ENCODE assay signal across 14 cellular contexts in genomic region chr12:115963030-115963480, GRCh38.
DNase-seq lines count a peak whose midpoint lies in the region; ATAC-seq and TF ChIP-seq lines count a peak whose summit lies in the region.
"Had no signal": no experiment of that assay in that cellular context is flagged by ENCODE, and none has a peak within 500 bp of the region (broad histone marks: within the 10 kb centered on the region; RNA-seq: fewer than 3 reads in every experiment).

No MANE protein-coding gene starts in this region.

- intact Hi-C loops in naive thymus-derived CD4-positive, alpha-beta T cell (cut with micrococcal nuclease), result loop anchor here in 1 of 2 donors (10.0 kb wide), 1 partner anchor 962 kb away; no protein-coding TSS in a partner anchor

- CTCF ChIA-PET in naive thymus-derived CD4-positive, alpha-beta T cell (lab: Charles Lee), result no interaction called here

- TF ChIP-seq CTCF in choroid plexus epithelial cell (conservative IDR thresholded peaks at IDR 0.05; ENCODE audit: low read depth, low read length), result no peak
- no peak for TF ChIP-seq CTCF in neural crest cell (conservative IDR thresholded peaks at IDR 0.05)

- no peaks in the 10 kb centered on the region for H3K27me3 Mint-ChIP-seq in neural crest cell (ENCODE audit: low read depth)
- H3K27me3 Mint-ChIP-seq in naive thymus-derived CD4-positive, alpha-beta T cell, result no peaks in the 10 kb centered on the region
- H3K27me3 Mint-ChIP-seq: central memory CD8-positive, alpha-beta T cell; type B pancreatic cell had no signal

- H3K36me3 ChIP-seq in naive thymus-derived CD4-positive, alpha-beta T cell (ENCODE audit: control insufficient read depth in 2 of 3, insufficient read depth in 3 of 3, low read length in 3 of 3), result peaks cover 12 to 77% (median 21%) of the 10 kb centered on the region in 3 experiments

- peak overlapping the region; percentile 16 for H3K27ac Mint-ChIP-seq in neural crest cell (ENCODE audit: unreplicated experiment)
- H3K27ac Mint-ChIP-seq in naive thymus-derived CD4-positive, alpha-beta T cell, result peak overlapping the region in 4 of 9 donors; percentile 12 to 75 (median 40)
- H3K27ac Mint-ChIP-seq: type B pancreatic cell had no signal

- peaks cover 18% of the 10 kb centered on the region for H3K36me3 Mint-ChIP-seq in neural crest cell (ENCODE audit: low read depth)
- peaks cover 28 to 59% (median 35%) of the 10 kb centered on the region in 5 donors for H3K36me3 Mint-ChIP-seq in naive thymus-derived CD4-positive, alpha-beta T cell

- H3K27me3 ChIP-seq in naive thymus-derived CD4-positive, alpha-beta T cell (ENCODE audit: control insufficient read depth in 2 of 2, insufficient read depth in 2 of 2, low read length in 2 of 2), result no peaks in the 10 kb centered on the region

- ATAC-seq in GM18502 (IDR thresholded peaks at IDR 0.05; ENCODE audit: poor library complexity, unreplicated experiment), result no peak
- ATAC-seq in naive thymus-derived CD4-positive, alpha-beta T cell, result no peak
- ATAC-seq in HG03442 (IDR thresholded peaks at IDR 0.05; ENCODE audit: unreplicated experiment), result no peak

- no peaks in the 10 kb centered on the region for H3K4me1 ChIP-seq in naive thymus-derived CD4-positive, alpha-beta T cell (ENCODE audit: control insufficient read depth in 2 of 2, insufficient read depth in 2 of 2, low read length in 2 of 2)
- H3K4me1 ChIP-seq: Caco-2 had no signal

- no peaks in the 10 kb centered on the region for H3K9me3 Mint-ChIP-seq in neural crest cell
- H3K9me3 Mint-ChIP-seq in naive thymus-derived CD4-positive, alpha-beta T cell, result no peaks in the 10 kb centered on the region
- H3K9me3 Mint-ChIP-seq: central memory CD8-positive, alpha-beta T cell; type B pancreatic cell had no signal

- DNase-seq in ELR (ENCODE audit: low read depth), result peak; percentile 85
- peak; percentile 81 for DNase-seq in M059J (ENCODE audit: low read depth)
- DNase-seq in choroid plexus epithelial cell (ENCODE audit: low read depth), result peak; percentile 74
- DNase-seq in neural crest cell (ENCODE audit: low read depth, low spot score), result no peak
- DNase-seq in naive thymus-derived CD4-positive, alpha-beta T cell, result no peak
- DNase-seq in stimulated activated CD4-positive, alpha-beta T cell treated with anti-CD3 and anti-CD28 coated beads, Interleukin-4, amount 100 ng/mL, for 4 hours, result no peak
- DNase-seq: Caco-2, MV-4-11, small intestine had no signal

- no peak overlapping the region for H3K27ac ChIP-seq in naive thymus-derived CD4-positive, alpha-beta T cell (ENCODE audit: low read depth, low read length)
- H3K27ac ChIP-seq: RWPE1 had no signal

- H3K4me3 ChIP-seq in choroid plexus epithelial cell (ENCODE audit: low read depth, low read length), result no peak overlapping the region
- H3K4me3 ChIP-seq in naive thymus-derived CD4-positive, alpha-beta T cell (ENCODE audit: low read length), result no peak overlapping the region

- no peaks in the 10 kb centered on the region for H3K4me1 Mint-ChIP-seq in neural crest cell
- H3K4me1 Mint-ChIP-seq in naive thymus-derived CD4-positive, alpha-beta T cell, result peaks cover 0 to 70% (median 3%) of the 10 kb centered on the region in 7 donors

- no peaks in the 10 kb centered on the region for H3K9me3 ChIP-seq in naive thymus-derived CD4-positive, alpha-beta T cell (ENCODE audit: control insufficient read depth in 2 of 3, low read length in 3 of 3)
- H3K9me3 ChIP-seq: Caco-2 had no signal

- POLR2A ChIA-PET in naive thymus-derived CD4-positive, alpha-beta T cell (lab: Charles Lee), result no interaction called here

- H3K4me3 Mint-ChIP-seq in neural crest cell, result no peak overlapping the region
- no peak overlapping the region for H3K4me3 Mint-ChIP-seq in naive thymus-derived CD4-positive, alpha-beta T cell
- H3K4me3 Mint-ChIP-seq: central memory CD8-positive, alpha-beta T cell; type B pancreatic cell had no signal

Comparison
In these comparisons a context has a peak if more than half of its experiments do, and no peak if none do; other contexts are left out.
1. DNase-seq: peak in ELR (single experiment), M059J (single experiment) and choroid plexus epithelial cell (single experiment); none in neural crest cell (single experiment), naive thymus-derived CD4-positive, alpha-beta T cell (0 of 9) and stimulated activated CD4-positive, alpha-beta T cell treated with anti-CD3 and anti-CD28 coated beads, Interleukin-4, amount 100 ng/mL, for 4 hours (0 of 2).